In genomic region chr20:19094959-19095541, GRCh38 we compare ENCODE assay signal across 13 cellular contexts.
A peak's percentile ranks its signal among the peaks of the same experiment; 100 is the strongest.
DNase-seq lines count a peak whose midpoint lies in the region; ATAC-seq, FAIRE-seq and TF ChIP-seq lines count a peak whose summit lies in the region.
"Had no signal": no experiment of that assay in that cellular context is flagged by ENCODE, and none has a peak within 500 bp of the region (broad histone marks: within the 10 kb centered on the region; RNA-seq: fewer than 3 reads in every experiment).

No MANE protein-coding gene starts in this region.

- H3K14ac ChIP-seq in H1 (ENCODE audit: insufficient read length) = no peak overlapping the region

- POLR2A ChIA-PET in H1 (lab: Charles Lee; ENCODE audit: partially characterized antibody) = no interaction called here
- POLR2A ChIA-PET in GM10248 (lab: Yijun Ruan, JAX) = no interaction called here

- TF ChIP-seq RAD21 in H1 (IDR thresholded peaks at IDR 0.05 in 1 of 2, conservative IDR thresholded peaks at IDR 0.05 in 1 of 2; ENCODE audit: low read depth in 2 of 2, low read length in 2 of 2) = no peak

- H3K4me2 ChIP-seq in H1 (ENCODE audit: insufficient read depth in 1 of 2, low read depth in 2 of 2, low read length in 2 of 2) = peak overlapping the region in 1 of 2 experiments; percentile 53; a peak in 1 of 4 replicates

- no peaks in the 10 kb centered on the region for H4K20me1 ChIP-seq in H1 (replicated peaks in 1 of 2; ENCODE audit: control insufficient read depth in 1 of 2, insufficient read depth in 2 of 2, low read length in 2 of 2)

- no peak for FAIRE-seq in H1 (lab: Jason Lieb, UNC)

- H3K4me1 ChIP-seq in H1 (replicated peaks in 1 of 4; ENCODE audit: control insufficient read depth in 3 of 4, insufficient read depth in 4 of 4, low read length in 3 of 4) = peaks cover 4 to 12% (median 8%) of the 10 kb centered on the region in 4 experiments; a peak in 5 of 7 replicates
- H3K4me1 ChIP-seq: BE2C, SJCRH30 had no signal

- peak overlapping the region; percentile 98; the same call in 1 of the 2 replicates for H2BK20ac ChIP-seq in H1 (ENCODE audit: low read length)

- H3K56ac ChIP-seq in H1 (replicated peaks; ENCODE audit: insufficient read length, low read depth, low read length) = no peak overlapping the region

- TF ChIP-seq CTCF in Calu3 (IDR thresholded peaks at IDR 0.05; ENCODE audit: unreplicated experiment) (no peak), H1 (IDR thresholded peaks at IDR 0.05; ENCODE audit: control extremely low read depth in 1 of 3, insufficient read depth in 1 of 3, low read depth in 1 of 3, low read length in 3 of 3) (no peak), GM10248 (IDR thresholded peaks at IDR 0.05; ENCODE audit: control extremely low read depth, extremely low read depth, low read depth, missing control alignments) (no peak), mesothelial cell of epicardium (IDR thresholded peaks at IDR 0.05; ENCODE audit: unreplicated experiment) (no peak)

- peak; percentile 29 for ATAC-seq in stimulated activated effector memory CD8-positive, alpha-beta T cell treated with anti-CD3 and anti-CD28 coated beads, Interleukin-12 subunit alpha, Interleukin-12 subunit beta, amount 100 ng/mL, for 72 hours
- ATAC-seq in stimulated activated naive CD8-positive, alpha-beta T cell treated with anti-CD3 and anti-CD28 coated beads, Interleukin-15, amount 100 ng/mL, for 72 hours = no peak

- H2AK5ac ChIP-seq in H1 (ENCODE audit: low read depth, low read length) = peak overlapping the region; percentile 70

- no peak overlapping the region for H3K23ac ChIP-seq in H1 (ENCODE audit: insufficient read length)

- H3K4me1 Mint-ChIP-seq in Calu3 (ENCODE audit: low read depth, unreplicated experiment) = no peaks in the 10 kb centered on the region
- no peaks in the 10 kb centered on the region for H3K4me1 Mint-ChIP-seq in stimulated activated effector memory CD8-positive, alpha-beta T cell treated with anti-CD3 and anti-CD28 coated beads, Interleukin-12 subunit alpha, Interleukin-12 subunit beta, amount 100 ng/mL, for 72 hours
- no peaks in the 10 kb centered on the region for H3K4me1 Mint-ChIP-seq in stimulated activated naive CD8-positive, alpha-beta T cell treated with anti-CD3 and anti-CD28 coated beads, Interleukin-15, amount 100 ng/mL, for 72 hours
- no peaks in the 10 kb centered on the region for H3K4me1 Mint-ChIP-seq in mesothelial cell of epicardium
- H3K4me1 Mint-ChIP-seq: CD4-positive, alpha-beta memory T cell had no signal

- H3K79me2 ChIP-seq in H1 (ENCODE audit: control insufficient read depth in 1 of 2, insufficient read depth in 2 of 2, low read length in 2 of 2) = no peaks in the 10 kb centered on the region

- peak overlapping the region; percentile 38; the same call in 1 of the 2 replicates for H3K18ac ChIP-seq in H1 (ENCODE audit: extremely low read depth, low read length)

- peak overlapping the region; percentile 62 for H4K91ac ChIP-seq in H1 (replicated peaks; ENCODE audit: insufficient read length, low read length)

- H3K9me3 ChIP-seq in H1 (ENCODE audit: insufficient read depth in 2 of 2, low read depth in 1 of 2, low read length in 1 of 2) = no peaks in the 10 kb centered on the region
- H3K9me3 ChIP-seq: BE2C, SJCRH30 had no signal

- H3K4me3 Mint-ChIP-seq in Calu3 (ENCODE audit: low read depth, unreplicated experiment) (no peak overlapping the region), mesothelial cell of epicardium (no peak overlapping the region)
- no peak overlapping the region for H3K4me3 Mint-ChIP-seq in stimulated activated effector memory CD8-positive, alpha-beta T cell treated with anti-CD3 and anti-CD28 coated beads, Interleukin-12 subunit alpha, Interleukin-12 subunit beta, amount 100 ng/mL, for 72 hours
- H3K4me3 Mint-ChIP-seq in stimulated activated naive CD8-positive, alpha-beta T cell treated with anti-CD3 and anti-CD28 coated beads, Interleukin-15, amount 100 ng/mL, for 72 hours = no peak overlapping the region
- H3K4me3 Mint-ChIP-seq: CD4-positive, alpha-beta memory T cell; IgD-negative memory B cell had no signal

- peak overlapping the region; percentile 76 for H2BK120ac ChIP-seq in H1 (replicated peaks; ENCODE audit: low read depth, low read length)

- no peak overlapping the region for H4K8ac ChIP-seq in H1 (ENCODE audit: extremely low read depth, insufficient read depth, low read length)

- DNase-seq in Calu3 = peak; percentile 8
- peak; percentile 43 for DNase-seq in NCI-H2196 (lab: John Stamatoyannopoulos, UW; ENCODE audit: unreplicated experiment)
- no peak for DNase-seq in H1 (ENCODE audit: low read depth in 1 of 2, low spot score in 2 of 2)
- DNase-seq in stimulated activated effector memory CD8-positive, alpha-beta T cell treated with anti-CD3 and anti-CD28 coated beads, Interleukin-12 subunit alpha, Interleukin-12 subunit beta, amount 100 ng/mL, for 72 hours (ENCODE audit: low spot score in 2 of 2) = no peak
- DNase-seq in stimulated activated naive CD8-positive, alpha-beta T cell treated with anti-CD3 and anti-CD28 coated beads, Interleukin-15, amount 100 ng/mL, for 72 hours = no peak
- DNase-seq in GM10248 (ENCODE audit: extremely low spot score) = no peak
- DNase-seq in mesothelial cell of epicardium (ENCODE audit: low spot score in 2 of 2, unreplicated experiment in 2 of 2) = no peak
- DNase-seq: BE2C; CD4-positive, alpha-beta memory T cell; NCI-H146; NCI-H82; SJCRH30 had no signal

- H3K23me2 ChIP-seq in H1 (ENCODE audit: low read depth, low read length) = no peaks in the 10 kb centered on the region; the same call in 1 of the 2 replicates

- 0 out of 2 replicates have a peak overlapping the region, but pooled peaks have one; percentile 75 for H2BK15ac ChIP-seq in H1 (ENCODE audit: low read length)

- intact Hi-C loops in Calu3 (cut with micrococcal nuclease; ENCODE audit: unreplicated experiment) = no loop called here

- H3K36me3 Mint-ChIP-seq in Calu3 (ENCODE audit: insufficient read depth, unreplicated experiment) = no peaks in the 10 kb centered on the region
- H3K36me3 Mint-ChIP-seq in stimulated activated effector memory CD8-positive, alpha-beta T cell treated with anti-CD3 and anti-CD28 coated beads, Interleukin-12 subunit alpha, Interleukin-12 subunit beta, amount 100 ng/mL, for 72 hours = no peaks in the 10 kb centered on the region
- H3K36me3 Mint-ChIP-seq in mesothelial cell of epicardium = no peaks in the 10 kb centered on the region
- H3K36me3 Mint-ChIP-seq: CD4-positive, alpha-beta memory T cell; IgD-negative memory B cell had no signal

- H2AFZ ChIP-seq in H1 (ENCODE audit: low read length) = no peak overlapping the region

- no peak overlapping the region for H3K4me3 ChIP-seq in H1 (ENCODE audit: extremely low read depth in 1 of 4, insufficient read depth in 2 of 4, low read depth in 3 of 4, low read length in 4 of 4)
- H3K4me3 ChIP-seq: SJCRH30 had no signal

- H3K4ac ChIP-seq in H1 (replicated peaks; ENCODE audit: insufficient read length, low read depth, low read length) = peak overlapping the region; percentile 34

- H3K36me3 ChIP-seq in H1 (ENCODE audit: control insufficient read depth in 2 of 4, insufficient read depth in 4 of 4, low read length in 3 of 4) = no peaks in the 10 kb centered on the region
- H3K36me3 ChIP-seq: BE2C, SJCRH30 had no signal

- H3K27ac Mint-ChIP-seq in Calu3 (ENCODE audit: unreplicated experiment) = no peak overlapping the region
- no peak overlapping the region for H3K27ac Mint-ChIP-seq in stimulated activated effector memory CD8-positive, alpha-beta T cell treated with anti-CD3 and anti-CD28 coated beads, Interleukin-12 subunit alpha, Interleukin-12 subunit beta, amount 100 ng/mL, for 72 hours
- no peak overlapping the region for H3K27ac Mint-ChIP-seq in stimulated activated naive CD8-positive, alpha-beta T cell treated with anti-CD3 and anti-CD28 coated beads, Interleukin-15, amount 100 ng/mL, for 72 hours
- H3K27ac Mint-ChIP-seq in mesothelial cell of epicardium = no peak overlapping the region
- H3K27ac Mint-ChIP-seq: CD4-positive, alpha-beta memory T cell; IgD-negative memory B cell had no signal

- peak overlapping the region; percentile 91 for H2BK12ac ChIP-seq in H1 (ENCODE audit: low read depth, low read length)

- no peaks in the 10 kb centered on the region for H3K79me1 ChIP-seq in H1 (ENCODE audit: low read depth, low read length)

- H3K9me3 Mint-ChIP-seq in Calu3 (ENCODE audit: low read depth, unreplicated experiment) (no peaks in the 10 kb centered on the region), mesothelial cell of epicardium (no peaks in the 10 kb centered on the region)
- no peaks in the 10 kb centered on the region for H3K9me3 Mint-ChIP-seq in stimulated activated effector memory CD8-positive, alpha-beta T cell treated with anti-CD3 and anti-CD28 coated beads, Interleukin-12 subunit alpha, Interleukin-12 subunit beta, amount 100 ng/mL, for 72 hours
- peaks cover 0 to 6% of the 10 kb centered on the region in 2 donors for H3K9me3 Mint-ChIP-seq in stimulated activated naive CD8-positive, alpha-beta T cell treated with anti-CD3 and anti-CD28 coated beads, Interleukin-15, amount 100 ng/mL, for 72 hours

- H3K27ac ChIP-seq in H1 (ENCODE audit: low read depth, low read length) = no peak overlapping the region
- H3K27ac ChIP-seq: SJCRH30 had no signal

- H3K9ac ChIP-seq in H1 (replicated peaks in 1 of 4; ENCODE audit: extremely low read depth in 1 of 4, low read depth in 3 of 4, low read length in 3 of 4) = no peak overlapping the region

- no peak overlapping the region for H4K5ac ChIP-seq in H1 (ENCODE audit: insufficient read length, low read depth, low read length)

- H3K27me3 Mint-ChIP-seq in Calu3 (ENCODE audit: unreplicated experiment) (no peaks in the 10 kb centered on the region), mesothelial cell of epicardium (ENCODE audit: low read depth) (peaks cover 3% of the 10 kb centered on the region)
- H3K27me3 Mint-ChIP-seq in stimulated activated naive CD8-positive, alpha-beta T cell treated with anti-CD3 and anti-CD28 coated beads, Interleukin-15, amount 100 ng/mL, for 72 hours = no peaks in the 10 kb centered on the region

- no peak for TF ChIP-seq EP300 in H1 (IDR thresholded peaks at IDR 0.05; ENCODE audit: borderline replicate concordance in 1 of 2, low read depth in 2 of 2, low read length in 2 of 2)

- CTCF ChIA-PET in Calu3 (lab: Charles Lee) = no interaction called here
- CTCF ChIA-PET in H1 (lab: Charles Lee; ENCODE audit: partially characterized antibody) = no interaction called here
- CTCF ChIA-PET in GM10248 (lab: Yijun Ruan, JAX) = interaction anchor here (1.5 kb wide), 1 partner anchor 12 kb away, joined by 5 read pairs; no protein-coding TSS in a partner anchor

- WGBS in H1 (ENCODE audit: extremely low coverage in 1 of 2, insufficient coverage in 1 of 2, insufficient read length in 1 of 2, insufficient replicate concordance in 2 of 2, low coverage in 1 of 2, low lambda C conversion rate in 2 of 2, missing lambda C conversion rate in 1 of 2), 2 experiments = 87% methylated on average over 5 of the region's 5 CpGs; no CpG with 5 or more reads in 1 of the 2 experiments

- no peaks in the 10 kb centered on the region for H3K27me3 ChIP-seq in H1 (replicated peaks in 1 of 4; ENCODE audit: control insufficient read depth in 3 of 4, extremely low read depth in 1 of 4, insufficient read depth in 3 of 4, low read length in 3 of 4)
- H3K27me3 ChIP-seq: BE2C, SJCRH30 had no signal

- TF ChIP-seq POLR2A in H1 (IDR thresholded peaks at IDR 0.05; ENCODE audit: control extremely low read depth in 1 of 2, low read depth in 2 of 2, low read length in 2 of 2) = no peak

- BruUV-seq in Calu3 (replicated peaks; lab: Mats Ljungman, UMichigan) = no TSS peak

- peak overlapping the region; percentile 69; the same call in 1 of the 2 replicates for H2BK5ac ChIP-seq in H1 (ENCODE audit: low read depth, low read length)

Comparison
In these comparisons a context has a peak if more than half of its experiments do, and no peak if none do; other contexts are left out.
1. DNase-seq: peak in Calu3 (single experiment) and NCI-H2196 (single experiment); none in H1 (0 of 2), stimulated activated effector memory CD8-positive, alpha-beta T cell treated with anti-CD3 and anti-CD28 coated beads, Interleukin-12 subunit alpha, Interleukin-12 subunit beta, amount 100 ng/mL, for 72 hours (0 of 2), stimulated activated naive CD8-positive, alpha-beta T cell treated with anti-CD3 and anti-CD28 coated beads, Interleukin-15, amount 100 ng/mL, for 72 hours (0 of 2), GM10248 (single experiment) and mesothelial cell of epicardium (0 of 2).